In the genomic region with DNA sequence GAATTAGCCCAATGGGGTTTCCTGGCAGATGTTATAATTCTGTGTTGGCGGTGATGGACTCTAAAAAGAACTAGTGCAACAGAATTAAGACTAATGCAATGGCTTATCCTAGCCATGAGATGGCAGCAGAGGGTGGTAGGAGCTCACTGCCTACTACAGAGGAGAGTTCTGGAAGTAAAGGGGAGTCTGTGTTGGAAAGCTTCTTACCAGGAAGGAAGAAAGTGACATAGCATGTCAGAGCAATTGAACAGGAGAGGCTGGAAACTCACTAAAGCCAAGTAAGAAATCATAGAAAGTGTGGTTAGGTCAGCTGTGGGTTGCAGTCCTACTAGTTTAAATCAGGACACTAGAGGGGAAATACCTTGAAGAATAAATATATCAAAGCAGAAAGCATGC, we compare ENCODE assay signal across 1 cellular context.
TF ChIP-seq lines count a peak whose summit lies in the region.

No MANE protein-coding gene starts in this region.

TF ChIP-seq in GM23338, 12 proteins besides CTCF, POLR2A, EP300 and RAD21 (continued from another document):
- TF ChIP-seq REST (IDR thresholded peaks at IDR 0.05; ENCODE audit: unreplicated experiment), result no peak
- no peak for TF ChIP-seq JUNB (IDR thresholded peaks at IDR 0.05; ENCODE audit: unreplicated experiment)
- TF ChIP-seq STAT1 (IDR thresholded peaks at IDR 0.05; ENCODE audit: unreplicated experiment), result no peak
- TF ChIP-seq ZNF462 (CRISPR knock-in tag; IDR thresholded peaks at IDR 0.05), result no peak
- no peak for TF ChIP-seq CREB1 (CRISPR knock-in tag; IDR thresholded peaks at IDR 0.05; ENCODE audit: low read depth)
- no peak for TF ChIP-seq EZH2phosphoT487 (IDR thresholded peaks at IDR 0.05; ENCODE audit: unreplicated experiment)
- TF ChIP-seq ZNF114 (CRISPR knock-in tag; IDR thresholded peaks at IDR 0.05), result no peak
- TF ChIP-seq NANOG (IDR thresholded peaks at IDR 0.05; ENCODE audit: borderline replicate concordance), result no peak
- TF ChIP-seq ZNF331 (CRISPR knock-in tag; IDR thresholded peaks at IDR 0.05; ENCODE audit: low read depth), result no peak
TF ChIP-seq in GM23338: peak in this region for 0.
